9 cellular contexts compared by ENCODE assay signal in genomic region chrX:17535229-17535628, GRCh38.
DNase-seq lines count a peak whose midpoint lies in the region; ATAC-seq and TF ChIP-seq lines count a peak whose summit lies in the region.
"Had no signal": no experiment of that assay in that cellular context is flagged by ENCODE, and none has a peak within 500 bp of the region (broad histone marks: within the 10 kb centered on the region; RNA-seq: fewer than 3 reads in every experiment).

No MANE protein-coding gene starts in this region.

- TF ChIP-seq CTCF in C4-2B (conservative IDR thresholded peaks at IDR 0.05): peak; percentile 38
- TF ChIP-seq CTCF in dorsolateral prefrontal cortex (IDR thresholded peaks at IDR 0.05 in 54 of 56, conservative IDR thresholded peaks at IDR 0.05 in 2 of 56; ENCODE audit: low read depth in 1 of 56, partially characterized antibody in 56 of 56): peak in 40 of 56 donors; percentile 7 to 51 (median 30)
- TF ChIP-seq CTCF in testis (IDR thresholded peaks at IDR 0.05): no peak

- no peak overlapping the region for H3K4me3 ChIP-seq in dorsolateral prefrontal cortex
- no peak overlapping the region for H3K4me3 ChIP-seq in aorta (ENCODE audit: low read length in 2 of 2)
- H3K4me3 ChIP-seq in testis: no peak overlapping the region

- H3K36me3 ChIP-seq in aorta (ENCODE audit: control insufficient read depth in 1 of 2, insufficient read depth in 2 of 2, low read length in 1 of 2): no peaks in the 10 kb centered on the region
- no peaks in the 10 kb centered on the region for H3K36me3 ChIP-seq in testis (ENCODE audit: low read depth, missing control alignments)

- TF ChIP-seq POLR2A in testis (IDR thresholded peaks at IDR 0.05): no peak

- DNase-seq in SK-MEL-5 (ENCODE audit: low read depth, low spot score): peak; percentile 55
- DNase-seq in dorsolateral prefrontal cortex: no peak
- peak; percentile 7 to 39 for DNase-seq in stimulated activated CD4-positive, alpha-beta T cell treated with anti-CD3 and anti-CD28 coated beads, Interleukin-12 subunit alpha, Interleukin-12 subunit beta, amount 100 ng/mL, for 24 hours (ENCODE audit: low read depth in 2 of 2)
- no peak for DNase-seq in aorta
- DNase-seq in occipital lobe (lab: John Stamatoyannopoulos, UW): no peak
- no peak for DNase-seq in testis

- ATAC-seq in GM19467 (IDR thresholded peaks at IDR 0.05; ENCODE audit: unreplicated experiment): peak; percentile 54
- ATAC-seq in aorta (ENCODE audit: low FRiP score): no peak

- intact Hi-C loops in dorsolateral prefrontal cortex (cut with DNase I): no loop called here
- intact Hi-C loops in aorta (cut with DNase I): no loop called here
- intact Hi-C loops in testis (cut with DNase I; ENCODE audit: low total_unique reads): no loop called here

- H3K4me1 ChIP-seq in aorta (ENCODE audit: control insufficient read depth in 1 of 2, insufficient read depth in 2 of 2, low read length in 2 of 2) (no peaks in the 10 kb centered on the region), testis (no peaks in the 10 kb centered on the region)

- H3K9me3 ChIP-seq in aorta (ENCODE audit: control insufficient read depth, low read length): no peaks in the 10 kb centered on the region
- H3K9me3 ChIP-seq in testis: no peaks in the 10 kb centered on the region

- WGBS in aorta, 2 donors: 60 to 86% methylated on average over 4 of the region's 4 CpGs
- 94 to 100% methylated on average over 2 to 4 of the region's 4 CpGs for WGBS in testis, 2 donors

- H3K27me3 ChIP-seq in dorsolateral prefrontal cortex (peaks cover 0 to 94% (median 28%) of the 10 kb centered on the region in 45 donors), aorta (ENCODE audit: control insufficient read depth in 1 of 2, insufficient read depth in 2 of 2, low read length in 1 of 2) (no peaks in the 10 kb centered on the region), testis (no peaks in the 10 kb centered on the region)

- H3K27ac ChIP-seq in C4-2B (no peak overlapping the region), dorsolateral prefrontal cortex (no peak overlapping the region), aorta (ENCODE audit: low read depth in 1 of 2, low read length in 2 of 2) (no peak overlapping the region), testis (no peak overlapping the region)
- H3K27ac ChIP-seq: epithelial cell of prostate had no signal

- in situ Hi-C loops in SK-MEL-5 (cut with HindIII; ENCODE audit: low pct_unique_long_range_greater_than_20kb, low sequenced_read_pairs): no loop called here

Comparison
In these comparisons a context has a peak if more than half of its experiments do, and no peak if none do; other contexts are left out.
1. CTCF ChIP-seq: peak in C4-2B (single experiment) and dorsolateral prefrontal cortex (40 of 56); none in testis (0 of 3).
2. DNase-seq: peak in SK-MEL-5 (single experiment) and stimulated activated CD4-positive, alpha-beta T cell treated with anti-CD3 and anti-CD28 coated beads, Interleukin-12 subunit alpha, Interleukin-12 subunit beta, amount 100 ng/mL, for 24 hours (2 of 2); none in dorsolateral prefrontal cortex (0 of 10), aorta (0 of 2), occipital lobe (single experiment) and testis (single experiment).